9 cellular contexts compared by ENCODE assay signal in genomic region chr11:35126000-35126878, GRCh38. TPM values are rescaled to one million over a fixed set of nuclear protein-coding genes. Genes with fewer than 3 reads are reported as not detected.
DNase-seq lines count a peak whose midpoint lies in the region; ATAC-seq and TF ChIP-seq lines count a peak whose summit lies in the region.
"Had no signal": no experiment of that assay in that cellular context is flagged by ENCODE, and none has a peak within 500 bp of the region (broad histone marks: within the 10 kb centered on the region; RNA-seq: fewer than 3 reads in every experiment).

No MANE protein-coding gene starts in this region.

- no peak overlapping the region for H3K27ac ChIP-seq in breast epithelium

- no peaks in the 10 kb centered on the region for H3K4me1 ChIP-seq in breast epithelium

- peak; percentile 27 for ATAC-seq in GM19468 (IDR thresholded peaks at IDR 0.05; ENCODE audit: extremely low read depth, unreplicated experiment)
- peak; percentile 69 for ATAC-seq in HG03342 (IDR thresholded peaks at IDR 0.05; ENCODE audit: unreplicated experiment)
- ATAC-seq in activated naive CD8-positive, alpha-beta T cell treated with anti-CD3 and anti-CD28 coated beads, Interleukin-2, amount 50 U/mL, for 24 hours = peak; percentile 92

- H3K27ac Mint-ChIP-seq in activated naive CD8-positive, alpha-beta T cell treated with anti-CD3 and anti-CD28 coated beads, Interleukin-2, amount 50 U/mL, for 24 hours = peak overlapping the region; percentile 94

- H3K4me3 ChIP-seq in breast epithelium = no peak overlapping the region

- peak; percentile 57 for DNase-seq in activated naive CD8-positive, alpha-beta T cell treated with anti-CD3 and anti-CD28 coated beads, Interleukin-2, amount 50 U/mL, for 24 hours
- DNase-seq in SKM-1 (lab: John Stamatoyannopoulos, UW; ENCODE audit: unreplicated experiment) (no peak), NCI-H524 treated with DMSO at 0.1 percent for 48 hours (lab: John Stamatoyannopoulos, UW) (no peak), breast epithelium (ENCODE audit: low spot score in 2 of 2) (no peak), mucosa of gallbladder (ENCODE audit: low spot score) (no peak)
- DNase-seq: SIG-M5 had no signal

- no peaks in the 10 kb centered on the region for H3K27me3 Mint-ChIP-seq in activated naive CD8-positive, alpha-beta T cell treated with anti-CD3 and anti-CD28 coated beads, Interleukin-2, amount 50 U/mL, for 24 hours

- no peaks in the 10 kb centered on the region for H3K36me3 ChIP-seq in breast epithelium

- no peak for TF ChIP-seq POLR2A in breast epithelium (IDR thresholded peaks at IDR 0.05)

- H3K4me3 Mint-ChIP-seq in activated naive CD8-positive, alpha-beta T cell treated with anti-CD3 and anti-CD28 coated beads, Interleukin-2, amount 50 U/mL, for 24 hours = peak overlapping the region; percentile 73

- no peaks in the 10 kb centered on the region for H3K36me3 Mint-ChIP-seq in activated naive CD8-positive, alpha-beta T cell treated with anti-CD3 and anti-CD28 coated beads, Interleukin-2, amount 50 U/mL, for 24 hours (ENCODE audit: low read depth)

- H3K9me3 Mint-ChIP-seq in activated naive CD8-positive, alpha-beta T cell treated with anti-CD3 and anti-CD28 coated beads, Interleukin-2, amount 50 U/mL, for 24 hours = no peaks in the 10 kb centered on the region

- H3K27me3 ChIP-seq in breast epithelium = no peaks in the 10 kb centered on the region

- no peaks in the 10 kb centered on the region for H3K9me3 ChIP-seq in breast epithelium

- peaks cover 61% of the 10 kb centered on the region for H3K4me1 Mint-ChIP-seq in activated naive CD8-positive, alpha-beta T cell treated with anti-CD3 and anti-CD28 coated beads, Interleukin-2, amount 50 U/mL, for 24 hours

- TF ChIP-seq CTCF in GM12873 (IDR thresholded peaks at IDR 0.05; ENCODE audit: insufficient read depth, low read depth, low read length, missing control alignments) (peak; percentile 43), breast epithelium (IDR thresholded peaks at IDR 0.05) (no peak)

- intact Hi-C loops in breast epithelium (cut with DNase I; ENCODE audit: low total_unique reads) = loop anchor here (1.0 kb wide), 1 partner anchor 15 kb away; no protein-coding TSS in a partner anchor

RNA-seq across cellular contexts. Expression of gene CD44, which starts 12.7 kb away (rescaled TPM):
- total RNA-seq in breast epithelium = 100 to 1,000 TPM; 255 to 348 (median 269) TPM
- 356 TPM for total RNA-seq in mucosa of gallbladder

Comparison
In these comparisons a context has a peak if more than half of its experiments do, and no peak if none do; other contexts are left out.
1. ATAC-seq: peak in every context shown above with its lines; median percentile 92 in activated naive CD8-positive, alpha-beta T cell treated with anti-CD3 and anti-CD28 coated beads, Interleukin-2, amount 50 U/mL, for 24 hours; 69 in HG03342; 27 in GM19468.